Comparison of ENCODE assay signal across 1 cellular context in the genomic region with DNA sequence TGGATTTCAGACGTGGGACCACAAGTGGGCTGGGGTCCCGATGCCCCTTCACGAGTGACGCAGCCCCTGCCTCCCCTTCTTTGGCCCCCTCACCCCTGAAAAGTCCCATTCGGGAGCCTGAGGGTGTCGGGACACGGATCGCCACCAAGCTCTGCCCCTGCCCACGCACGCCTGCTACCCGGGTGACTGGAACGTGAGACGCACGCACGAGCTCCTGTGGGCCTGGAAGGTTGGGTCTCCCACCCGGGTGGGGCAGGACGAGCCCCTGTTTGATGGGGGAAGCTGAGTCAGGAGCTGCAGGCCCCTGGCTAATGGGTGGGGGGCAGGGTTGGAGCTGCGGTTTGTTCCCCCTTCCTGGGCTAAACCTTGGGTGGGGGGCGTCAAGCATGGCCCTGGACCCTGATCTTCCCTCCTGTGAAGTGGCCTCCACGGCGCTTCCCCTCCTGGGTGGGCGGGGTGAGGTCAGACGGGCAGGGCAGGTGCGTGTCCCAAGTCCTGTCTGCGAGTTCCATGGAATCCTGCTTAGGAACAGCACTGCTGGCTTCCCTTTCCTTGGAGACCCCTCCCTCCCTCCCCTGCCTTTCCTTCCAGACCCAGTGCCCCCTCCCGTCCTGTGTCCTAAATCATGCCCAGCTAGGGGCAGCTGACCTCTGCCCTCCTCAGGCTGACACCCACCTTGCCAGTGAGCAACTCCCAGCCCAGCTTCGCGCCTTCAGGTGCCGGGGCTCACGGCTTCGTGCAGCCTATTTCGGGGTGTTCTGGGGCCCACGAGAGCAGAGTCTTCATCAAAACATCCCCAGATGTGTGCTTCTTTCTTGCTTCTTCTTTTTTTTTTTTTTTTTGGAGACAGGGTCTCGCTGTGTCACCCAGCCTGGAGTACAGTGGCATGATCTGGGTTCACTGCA.
TF ChIP-seq lines count a peak whose summit lies in the region.

No MANE protein-coding gene starts in this region.

TF ChIP-seq in IMR-90, 13 proteins besides CTCF, POLR2A, EP300 and RAD21:
- TF ChIP-seq FOS (IDR thresholded peaks at IDR 0.05; ENCODE audit: low read depth, low read length), result no peak
- TF ChIP-seq RFX5 (IDR thresholded peaks at IDR 0.05; ENCODE audit: low read depth, low read length), result no peak
- no peak for TF ChIP-seq NFE2L2 (IDR thresholded peaks at IDR 0.05; ENCODE audit: low read depth, low read length)
- TF ChIP-seq CHD1 (IDR thresholded peaks at IDR 0.05; ENCODE audit: low read depth, low read length), result no peak
- TF ChIP-seq, protein P1, sequence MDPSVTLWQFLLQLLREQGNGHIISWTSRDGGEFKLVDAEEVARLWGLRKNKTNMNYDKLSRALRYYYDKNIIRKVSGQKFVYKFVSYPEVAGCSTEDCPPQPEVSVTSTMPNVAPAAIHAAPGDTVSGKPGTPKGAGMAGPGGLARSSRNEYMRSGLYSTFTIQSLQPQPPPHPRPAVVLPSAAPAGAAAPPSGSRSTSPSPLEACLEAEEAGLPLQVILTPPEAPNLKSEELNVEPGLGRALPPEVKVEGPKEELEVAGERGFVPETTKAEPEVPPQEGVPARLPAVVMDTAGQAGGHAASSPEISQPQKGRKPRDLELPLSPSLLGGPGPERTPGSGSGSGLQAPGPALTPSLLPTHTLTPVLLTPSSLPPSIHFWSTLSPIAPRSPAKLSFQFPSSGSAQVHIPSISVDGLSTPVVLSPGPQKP (IDR thresholded peaks at IDR 0.05; ENCODE audit: borderline replicate concordance, low read depth, low read length), result no peak
- TF ChIP-seq SMC3 (IDR thresholded peaks at IDR 0.05; ENCODE audit: low read depth, low read length), result no peak
- no peak for TF ChIP-seq RCOR1 (IDR thresholded peaks at IDR 0.05; ENCODE audit: insufficient replicate concordance, low read length)
